ENCODE assay signal across 19 cellular contexts in genomic region chr14:99360774-99361595, GRCh38.
A peak's percentile ranks its signal among the peaks of the same experiment; 100 is the strongest.
DNase-seq lines count a peak whose midpoint lies in the region; TF ChIP-seq lines count a peak whose summit lies in the region.
"Had no signal": no experiment of that assay in that cellular context is flagged by ENCODE, and none has a peak within 500 bp of the region (broad histone marks: within the 10 kb centered on the region; RNA-seq: fewer than 3 reads in every experiment).

No MANE protein-coding gene starts in this region.

- H3K36me3 ChIP-seq in A673 (ENCODE audit: insufficient read depth, low read length, poor library complexity, severe bottlenecking) (no peaks in the 10 kb centered on the region), OCI-LY7 (ENCODE audit: insufficient read depth, low read length) (no peaks in the 10 kb centered on the region)
- H3K36me3 ChIP-seq: BE2C, heart right ventricle, neutrophil, right atrium auricular region had no signal

- no peak overlapping the region for H3K27ac Mint-ChIP-seq in type B pancreatic cell
- H3K27ac Mint-ChIP-seq: activated T-cell treated with anti-CD3 and anti-CD28 coated beads, Interleukin-2, amount 50 U/mL, for 24 hours had no signal

- H3K4me3 ChIP-seq in A673 (ENCODE audit: low read depth, low read length, poor library complexity, severe bottlenecking): no peak overlapping the region
- no peak overlapping the region for H3K4me3 ChIP-seq in GM12865 (ENCODE audit: low read depth, low read length)
- H3K4me3 ChIP-seq in OCI-LY7 (ENCODE audit: low read depth, low read length, poor library complexity, severe bottlenecking): no peak overlapping the region
- H3K4me3 ChIP-seq: heart right ventricle, right atrium auricular region had no signal

- no peak overlapping the region for H3K4me2 ChIP-seq in OCI-LY7 (ENCODE audit: low read length)

- DNase-seq in A673 (ENCODE audit: low spot score) (peak; percentile 22), GM12865 (ENCODE audit: low read depth) (peak; percentile 24), OCI-LY7 (ENCODE audit: low spot score) (peak; percentile 22), islet precursor cell (peak; percentile 51), cerebellar nuclear complex (lab: John Stamatoyannopoulos, UW) (no peak), mucosa of gallbladder (ENCODE audit: low spot score) (no peak), type B pancreatic cell (ENCODE audit: extremely low spot score, unreplicated experiment) (no peak)
- DNase-seq: activated T-cell treated with anti-CD3 and anti-CD28 coated beads, Interleukin-2, amount 50 U/mL, for 24 hours; BE2C; DMS 273 treated with DMSO at 0.1 percent for 48 hours; effector CD8-positive, alpha-beta T cell; H9; heart right ventricle; kidney; NCI-H1105; NCI-H748 treated with DMSO at 0.1 percent for 48 hours; T-helper 2 cell had no signal

- no peaks in the 10 kb centered on the region for H4K20me1 ChIP-seq in OCI-LY7 (ENCODE audit: insufficient read depth, low read length)

- no peak overlapping the region for H3K27ac ChIP-seq in A673 (ENCODE audit: low read depth, low read length, poor library complexity, severe bottlenecking)
- H3K27ac ChIP-seq in OCI-LY7 (ENCODE audit: low read depth, low read length, poor library complexity, severe bottlenecking): no peak overlapping the region
- H3K27ac ChIP-seq: heart right ventricle, neutrophil, right atrium auricular region had no signal

- H3K27me3 ChIP-seq in A673 (replicated peaks; ENCODE audit: insufficient read depth, low read depth, low read length, poor library complexity): no peaks in the 10 kb centered on the region
- H3K27me3 ChIP-seq: BE2C, heart right ventricle, neutrophil, right atrium auricular region had no signal

- H3K27me3 Mint-ChIP-seq in type B pancreatic cell: no peaks in the 10 kb centered on the region
- H3K27me3 Mint-ChIP-seq: activated T-cell treated with anti-CD3 and anti-CD28 coated beads, Interleukin-2, amount 50 U/mL, for 24 hours had no signal

- H3K9me3 ChIP-seq in A673 (ENCODE audit: low read depth, low read length, poor library complexity, severe bottlenecking): no peaks in the 10 kb centered on the region
- no peaks in the 10 kb centered on the region for H3K9me3 ChIP-seq in OCI-LY7 (ENCODE audit: low read length)
- H3K9me3 ChIP-seq: BE2C, heart right ventricle, neutrophil, right atrium auricular region had no signal

- H3K36me3 Mint-ChIP-seq in type B pancreatic cell: no peaks in the 10 kb centered on the region

- H3K4me1 ChIP-seq in A673 (ENCODE audit: insufficient read depth, low read length, poor library complexity, severe bottlenecking) (no peaks in the 10 kb centered on the region), OCI-LY7 (ENCODE audit: insufficient read depth, low read length, poor library complexity, severe bottlenecking) (no peaks in the 10 kb centered on the region)
- H3K4me1 ChIP-seq: BE2C, heart right ventricle, right atrium auricular region had no signal

- TF ChIP-seq CTCF in A673 (conservative IDR thresholded peaks at IDR 0.05; ENCODE audit: low read depth, low read length) (no peak), GM12865 (IDR thresholded peaks at IDR 0.05; ENCODE audit: insufficient read depth, low read depth, low read length, missing control alignments) (no peak), OCI-LY7 (conservative IDR thresholded peaks at IDR 0.05; ENCODE audit: low read length) (no peak), type B pancreatic cell (conservative IDR thresholded peaks at IDR 0.05) (no peak)

- no peaks in the 10 kb centered on the region for H3K9me3 Mint-ChIP-seq in type B pancreatic cell
- H3K9me3 Mint-ChIP-seq: activated T-cell treated with anti-CD3 and anti-CD28 coated beads, Interleukin-2, amount 50 U/mL, for 24 hours; H9 had no signal

- peaks cover 4% of the 10 kb centered on the region for H3K4me1 Mint-ChIP-seq in type B pancreatic cell (ENCODE audit: unreplicated experiment)

- no TSS peak for BruUV-seq in A673 (replicated peaks; lab: Mats Ljungman, UMichigan)
- no TSS peak for BruUV-seq in OCI-LY7 (replicated peaks; lab: Mats Ljungman, UMichigan)

- H2AFZ ChIP-seq in OCI-LY7 (ENCODE audit: low read length): no peak overlapping the region

- POLR2A ChIA-PET in A673 (lab: Charles Lee; ENCODE audit: low non-redundant PET) (no interaction called here), OCI-LY7 (lab: Charles Lee) (interaction anchor here (0.7 kb wide), 1 partner anchor 122 kb away, joined by 6 read pairs; no protein-coding TSS in a partner anchor)

- no peak overlapping the region for H3K4me3 Mint-ChIP-seq in type B pancreatic cell
- H3K4me3 Mint-ChIP-seq: activated T-cell treated with anti-CD3 and anti-CD28 coated beads, Interleukin-2, amount 50 U/mL, for 24 hours; H9 had no signal

- CTCF ChIA-PET in A673 (lab: Charles Lee) (no interaction called here), OCI-LY7 (lab: Charles Lee; ENCODE audit: unreplicated experiment) (interaction anchor here (0.6 kb wide), 1 partner anchor 41 kb away, joined by 3 read pairs; no protein-coding TSS in a partner anchor)

- intact Hi-C loops in A673 (cut with micrococcal nuclease; ENCODE audit: unreplicated experiment): no loop called here
- intact Hi-C loops in OCI-LY7 (cut with micrococcal nuclease; ENCODE audit: unreplicated experiment): no loop called here

- H3K9me2 ChIP-seq in OCI-LY7 (ENCODE audit: insufficient read depth, low read length): no peaks in the 10 kb centered on the region

- H3K79me2 ChIP-seq in OCI-LY7 (ENCODE audit: insufficient read depth, low read depth, low read length): no peaks in the 10 kb centered on the region

Comparison
In these comparisons a context has a peak if more than half of its experiments do, and no peak if none do; other contexts are left out.
1. DNase-seq: peak in A673 (single experiment), GM12865 (single experiment), OCI-LY7 (single experiment) and islet precursor cell (single experiment); none in cerebellar nuclear complex (0 of 2), mucosa of gallbladder (single experiment) and type B pancreatic cell (single experiment).